Comparison of ENCODE assay signal across 22 cellular contexts in genomic region chr9:32672478-32672877, GRCh38. TPM values are rescaled to one million over a fixed set of nuclear protein-coding genes. Genes with fewer than 3 reads are reported as not detected.
DNase-seq lines count a peak whose midpoint lies in the region; ATAC-seq and TF ChIP-seq lines count a peak whose summit lies in the region.
"Had no signal": no experiment of that assay in that cellular context is flagged by ENCODE, and none has a peak within 500 bp of the region (broad histone marks: within the 10 kb centered on the region; RNA-seq: fewer than 3 reads in every experiment).

No MANE protein-coding gene starts in this region.

- no peaks in the 10 kb centered on the region for H3K4me1 Mint-ChIP-seq in effector memory CD8-positive, alpha-beta T cell (ENCODE audit: low read depth in 2 of 2)
- H3K4me1 Mint-ChIP-seq: CD4-positive, CD25-positive, alpha-beta regulatory T cell; naive thymus-derived CD8-positive, alpha-beta T cell; T-cell had no signal

- H3K9me2 ChIP-seq in PC-3 (replicated peaks; ENCODE audit: low read length), result no peaks in the 10 kb centered on the region

- TF ChIP-seq CTCF in PC-3 (conservative IDR thresholded peaks at IDR 0.05; ENCODE audit: low read depth, low read length), result no peak
- no peak for TF ChIP-seq CTCF in cardiac fibroblast (IDR thresholded peaks at IDR 0.05; ENCODE audit: low read depth, low read length)
- TF ChIP-seq CTCF in ovary (IDR thresholded peaks at IDR 0.05), result no peak
- TF ChIP-seq CTCF in left ventricle myocardium inferior (IDR thresholded peaks at IDR 0.05; ENCODE audit: borderline replicate concordance), result no peak

- no peak overlapping the region for H2AFZ ChIP-seq in PC-3 (ENCODE audit: low read length)

- no TSS peak for BruUV-seq in PC-3 (replicated peaks; lab: Mats Ljungman, UMichigan)

- H3K27me3 Mint-ChIP-seq in effector memory CD8-positive, alpha-beta T cell, result peaks cover 10 to 27% of the 10 kb centered on the region in 2 donors
- H3K27me3 Mint-ChIP-seq: CD4-positive, CD25-positive, alpha-beta regulatory T cell had no signal

- intact Hi-C loops in PC-3 (cut with micrococcal nuclease), result no loop called here
- intact Hi-C loops in ovary (cut with DNase I), result no loop called here
- intact Hi-C loops in left ventricle myocardium inferior (cut with micrococcal nuclease), result no loop called here

- H3K4me1 ChIP-seq in PC-3 (ENCODE audit: insufficient read depth, low read length), result peaks cover 19% of the 10 kb centered on the region
- no peaks in the 10 kb centered on the region for H3K4me1 ChIP-seq in ovary (ENCODE audit: insufficient read depth)
- no peaks in the 10 kb centered on the region for H3K4me1 ChIP-seq in left ventricle myocardium inferior
- H3K4me1 ChIP-seq: gastrocnemius medialis, lower lobe of right lung had no signal

- no peaks in the 10 kb centered on the region for H4K20me1 ChIP-seq in PC-3 (ENCODE audit: low read length)

- DNase-seq in EL (peak; percentile 87), PC-3 (peak; percentile 90), cardiac fibroblast (ENCODE audit: low read depth in 2 of 2) (peak; percentile 3 to 70), skeletal muscle cell (ENCODE audit: low read depth) (peak; percentile 40), ovary (no peak), left ventricle myocardium inferior (no peak)
- DNase-seq in effector memory CD8-positive, alpha-beta T cell, result no peak
- DNase-seq: activated naive CD4-positive, alpha-beta T cell; CD4-positive, CD25-positive, alpha-beta regulatory T cell; DND-41; effector CD4-positive, alpha-beta T cell; gastrocnemius medialis; H7; lower lobe of right lung; naive thymus-derived CD8-positive, alpha-beta T cell; NCI-H1048; NCI-H2107; NCI-H69; T-cell had no signal

- CTCF ChIA-PET in PC-3 (lab: Charles Lee), result interaction anchor here (0.6 to 0.9 kb wide), 2 partner anchors 83 to 91 kb away, joined by 5 to 7 read pairs; no protein-coding TSS in a partner anchor

- H3K36me3 ChIP-seq in PC-3 (ENCODE audit: low read depth, low read length) (no peaks in the 10 kb centered on the region), ovary (no peaks in the 10 kb centered on the region), left ventricle myocardium inferior (no peaks in the 10 kb centered on the region)
- H3K36me3 ChIP-seq: cardiac muscle cell, gastrocnemius medialis, lower lobe of right lung had no signal

- no peak for TF ChIP-seq POLR2A in ovary (IDR thresholded peaks at IDR 0.05)

- H3K4me3 Mint-ChIP-seq in effector memory CD8-positive, alpha-beta T cell, result no peak overlapping the region
- H3K4me3 Mint-ChIP-seq: CD4-positive, CD25-positive, alpha-beta regulatory T cell; naive thymus-derived CD8-positive, alpha-beta T cell; T-cell had no signal

- H3K36me3 Mint-ChIP-seq in effector memory CD8-positive, alpha-beta T cell (ENCODE audit: insufficient read depth), result no peaks in the 10 kb centered on the region
- H3K36me3 Mint-ChIP-seq: CD4-positive, CD25-positive, alpha-beta regulatory T cell; naive thymus-derived CD8-positive, alpha-beta T cell; T-cell had no signal

- H3K9me3 ChIP-seq in PC-3 (ENCODE audit: low read length) (no peaks in the 10 kb centered on the region), ovary (no peaks in the 10 kb centered on the region), left ventricle myocardium inferior (replicated peaks) (no peaks in the 10 kb centered on the region)
- H3K9me3 ChIP-seq: gastrocnemius medialis, lower lobe of right lung had no signal

- WGBS in ovary, 3 donors, result 75 to 79% (median 78%) methylated on average over 6 of the region's 6 CpGs

- ATAC-seq in PC-3, result peak; percentile 99
- ATAC-seq in effector memory CD8-positive, alpha-beta T cell (replicated peaks), result no peak
- ATAC-seq: activated CD4-positive, CD25-positive, alpha-beta regulatory T cell treated with anti-CD3 and anti-CD28 coated beads, Interleukin-2, amount 50 U/mL, for 24 hours; gastrocnemius medialis; GM12878; lower lobe of right lung; naive thymus-derived CD8-positive, alpha-beta T cell; T-cell had no signal

- H3K27me3 ChIP-seq in PC-3 (ENCODE audit: low read length), result no peaks in the 10 kb centered on the region
- no peaks in the 10 kb centered on the region for H3K27me3 ChIP-seq in ovary
- H3K27me3 ChIP-seq in left ventricle myocardium inferior (ENCODE audit: low read depth), result no peaks in the 10 kb centered on the region
- H3K27me3 ChIP-seq: cardiac muscle cell, gastrocnemius medialis had no signal

- no peaks in the 10 kb centered on the region for H3K9me3 Mint-ChIP-seq in effector memory CD8-positive, alpha-beta T cell
- H3K9me3 Mint-ChIP-seq: T-cell had no signal

- no peak for TF ChIP-seq EP300 in ovary (IDR thresholded peaks at IDR 0.05)

- H3K4me3 ChIP-seq in PC-3 (ENCODE audit: low read length) (0 out of 2 replicates have a peak overlapping the region, but pooled peaks have one; percentile 15), cardiac fibroblast (replicated peaks in 1 of 2; ENCODE audit: low read depth in 2 of 2, low read length in 2 of 2) (no peak overlapping the region), skeletal muscle cell (ENCODE audit: low read depth, low read length) (no peak overlapping the region), ovary (no peak overlapping the region), left ventricle myocardium inferior (no peak overlapping the region)
- H3K4me3 ChIP-seq: cardiac muscle cell, gastrocnemius medialis, GM12878, lower lobe of right lung had no signal

- POLR2A ChIA-PET in PC-3 (lab: Charles Lee; ENCODE audit: unreplicated experiment), result no interaction called here

- no peaks in the 10 kb centered on the region for H3F3A ChIP-seq in PC-3 (ENCODE audit: low read length, unreplicated experiment)

- H3K27ac Mint-ChIP-seq in effector memory CD8-positive, alpha-beta T cell, result no peak overlapping the region
- H3K27ac Mint-ChIP-seq: CD4-positive, CD25-positive, alpha-beta regulatory T cell; naive thymus-derived CD8-positive, alpha-beta T cell; T-cell had no signal

- peak overlapping the region; percentile 78 for H3K9ac ChIP-seq in PC-3 (ENCODE audit: low read length)

- peak overlapping the region; percentile 98 for H3K27ac ChIP-seq in PC-3 (ENCODE audit: low read length)
- H3K27ac ChIP-seq in ovary, result no peak overlapping the region
- H3K27ac ChIP-seq in left ventricle myocardium inferior (replicated peaks), result no peak overlapping the region
- H3K27ac ChIP-seq: cardiac muscle cell, gastrocnemius medialis, lower lobe of right lung had no signal

- peak overlapping the region; percentile 54 for H3K4me2 ChIP-seq in PC-3 (ENCODE audit: low read length)

- no peaks in the 10 kb centered on the region for H3K79me2 ChIP-seq in PC-3 (ENCODE audit: low read length)

RNA-seq across cellular contexts. Expression of gene TAF1L, which starts 37.0 kb away (rescaled TPM):
- total RNA-seq in PC-3 (2014; rRNA removed), result 0.23 TPM in 1 of 2 replicates, not detected in the other
- under 1 TPM in 2 of 7 donors, not detected in 5; 0.05 TPM for total RNA-seq in ovary
- polyA plus RNA-seq in ovary, result under 1 TPM in 1 of 2 donors, not detected in 1; 0.03 TPM
- total RNA-seq in left ventricle myocardium inferior, result not detected
- total RNA-seq: CD4-positive, CD25-positive, alpha-beta regulatory T cell; gastrocnemius medialis; H7; lower lobe of right lung; T-cell had no signal
- polyA plus RNA-seq: cardiac muscle cell; CD4-positive, CD25-positive, alpha-beta regulatory T cell; naive thymus-derived CD8-positive, alpha-beta T cell had no signal

Comparison
In these comparisons a context has a peak if more than half of its experiments do, and no peak if none do; other contexts are left out.
1. DNase-seq: peak in EL (single experiment), PC-3 (single experiment), cardiac fibroblast (2 of 2) and skeletal muscle cell (single experiment); none in effector memory CD8-positive, alpha-beta T cell (0 of 3), ovary (0 of 5) and left ventricle myocardium inferior (single experiment).